ENCODE assay signal across 9 cellular contexts in genomic region chr7:25849361-25850184, GRCh38.
A peak's percentile ranks its signal among the peaks of the same experiment; 100 is the strongest.
DNase-seq lines count a peak whose midpoint lies in the region; ATAC-seq and TF ChIP-seq lines count a peak whose summit lies in the region.
"Had no signal": no experiment of that assay in that cellular context is flagged by ENCODE, and none has a peak within 500 bp of the region (broad histone marks: within the 10 kb centered on the region; RNA-seq: fewer than 3 reads in every experiment).

No MANE protein-coding gene starts in this region.

- H4K20me1 ChIP-seq in SK-N-SH (ENCODE audit: insufficient read depth) (no peaks in the 10 kb centered on the region), GM23338 (replicated peaks; ENCODE audit: insufficient read depth) (no peaks in the 10 kb centered on the region)

- H3K27ac ChIP-seq in SK-N-SH (ENCODE audit: low read depth in 2 of 2, low read length in 1 of 2) (peak overlapping the region in 1 of 2 experiments; percentile 4; a peak in 1 of 4 replicates), ovary (peak overlapping the region; percentile 17 to 82), GM23338 (ENCODE audit: low read depth) (no peak overlapping the region)

- ATAC-seq in GM23338: no peak
- no peak for ATAC-seq in GM21825 (IDR thresholded peaks at IDR 0.05; ENCODE audit: unreplicated experiment)
- no peak for ATAC-seq in HG03442 (IDR thresholded peaks at IDR 0.05; ENCODE audit: unreplicated experiment)

- H3K79me2 ChIP-seq in SK-N-SH (ENCODE audit: insufficient read depth) (no peaks in the 10 kb centered on the region), GM23338 (replicated peaks; ENCODE audit: insufficient read depth) (no peaks in the 10 kb centered on the region)

- DNase-seq in AG09319 (ENCODE audit: extremely low read depth, low read depth) (peak; percentile 68), SK-N-SH (no peak), foreskin fibroblast (peak; percentile 86 to 90), ovary (peak; percentile 44 to 73 (median 53)), GM23338 (ENCODE audit: low spot score) (no peak), activated gamma-delta T cell treated with Interleukin-2 at 50 U/mL for 16 hours (no peak)

- CTCF ChIA-PET in SK-N-SH (lab: Yijun Ruan, JAX): interaction anchor here (0.6 to 18.4 kb wide), 14 partner anchors 7 to 593 kb away, joined by 3 to 432 read pairs (median 4); no protein-coding TSS in a partner anchor

- no peaks in the 10 kb centered on the region for H3K9me3 ChIP-seq in SK-N-SH
- no peaks in the 10 kb centered on the region for H3K9me3 ChIP-seq in ovary

- H2AFZ ChIP-seq in SK-N-SH (ENCODE audit: low read depth) (no peak overlapping the region), GM23338 (no peak overlapping the region)

- no peak for TF ChIP-seq CTCF in AG09319 (IDR thresholded peaks at IDR 0.05; ENCODE audit: low read depth, low read length)
- TF ChIP-seq CTCF in SK-N-SH (IDR thresholded peaks at IDR 0.05): no peak
- no peak for TF ChIP-seq CTCF in foreskin fibroblast (IDR thresholded peaks at IDR 0.05; ENCODE audit: low read depth, low read length)
- TF ChIP-seq CTCF in ovary (IDR thresholded peaks at IDR 0.05): peak in 1 of 3 donors; percentile 12
- no peak for TF ChIP-seq CTCF in GM23338 (conservative IDR thresholded peaks at IDR 0.05; ENCODE audit: low read depth in 2 of 2)

- H3K27ac Mint-ChIP-seq in GM23338: no peak overlapping the region

- no peak for TF ChIP-seq EP300 in SK-N-SH (IDR thresholded peaks at IDR 0.05; ENCODE audit: borderline replicate concordance in 1 of 2, low read depth in 1 of 2, low read length in 1 of 2)
- TF ChIP-seq EP300 in ovary (IDR thresholded peaks at IDR 0.05): no peak

- H3K4me1 Mint-ChIP-seq in GM23338: peaks cover 21% of the 10 kb centered on the region

- intact Hi-C loops in ovary (cut with DNase I): loop anchor here (5.0 to 10.0 kb wide), 8 partner anchors 115 to 592 kb away; no protein-coding TSS in a partner anchor

- no peak overlapping the region for H3K9ac ChIP-seq in SK-N-SH

- no peak overlapping the region for H3K4me3 Mint-ChIP-seq in GM23338
- H3K4me3 Mint-ChIP-seq: central memory CD8-positive, alpha-beta T cell had no signal

- H3F3A ChIP-seq in SK-N-SH (replicated peaks; ENCODE audit: insufficient read depth): peaks cover 7% of the 10 kb centered on the region
- H3F3A ChIP-seq in GM23338 (replicated peaks; ENCODE audit: low read depth): no peaks in the 10 kb centered on the region

- H3K4me3 ChIP-seq in SK-N-SH (ENCODE audit: low read depth in 2 of 2, low read length in 1 of 2) (no peak overlapping the region), foreskin fibroblast (ENCODE audit: low read depth in 1 of 2, low read length in 2 of 2) (peak overlapping the region in 1 of 2 donors; percentile 29), ovary (no peak overlapping the region), GM23338 (no peak overlapping the region)

- WGBS in SK-N-SH (ENCODE audit: low lambda C conversion rate): 56% methylated on average over 13 of the region's 13 CpGs
- WGBS in ovary, 3 donors: 15 to 16% (median 16%) methylated on average over 13 of the region's 13 CpGs

- POLR2A ChIA-PET in SK-N-SH (lab: Yijun Ruan, JAX): no interaction called here

- H3K36me3 ChIP-seq in SK-N-SH (replicated peaks in 1 of 2; ENCODE audit: control insufficient read depth in 1 of 2, insufficient read depth in 2 of 2, low read length in 1 of 2): no peaks in the 10 kb centered on the region
- H3K36me3 ChIP-seq in ovary: no peaks in the 10 kb centered on the region
- H3K36me3 ChIP-seq in GM23338 (ENCODE audit: insufficient read depth): no peaks in the 10 kb centered on the region

- H3K4me2 ChIP-seq in SK-N-SH: peak overlapping the region; percentile 49
- no peak overlapping the region for H3K4me2 ChIP-seq in GM23338

- H3K4me1 ChIP-seq in SK-N-SH (ENCODE audit: control insufficient read depth in 1 of 2, insufficient read depth in 2 of 2, low read depth in 1 of 2, low read length in 1 of 2) (peaks cover 0 to 24% of the 10 kb centered on the region in 2 experiments; a peak in 2 of 4 replicates), ovary (ENCODE audit: insufficient read depth) (peaks cover 27% of the 10 kb centered on the region), GM23338 (ENCODE audit: insufficient read depth) (peaks cover 15% of the 10 kb centered on the region)

- H3K9me2 ChIP-seq in SK-N-SH (no peaks in the 10 kb centered on the region), GM23338 (ENCODE audit: insufficient read depth) (no peaks in the 10 kb centered on the region)

- peaks cover 28% of the 10 kb centered on the region for H3K27me3 Mint-ChIP-seq in GM23338 (ENCODE audit: insufficient read depth, low read depth, poor library complexity)

- H3K27me3 ChIP-seq in SK-N-SH (ENCODE audit: insufficient read depth) (peaks cover 29% of the 10 kb centered on the region), ovary (no peaks in the 10 kb centered on the region), GM23338 (ENCODE audit: insufficient read depth) (peaks cover 29% of the 10 kb centered on the region)

- H3K9me3 Mint-ChIP-seq in GM23338: no peaks in the 10 kb centered on the region
- H3K9me3 Mint-ChIP-seq: central memory CD8-positive, alpha-beta T cell had no signal

- H3K36me3 Mint-ChIP-seq in GM23338 (ENCODE audit: low read depth): no peaks in the 10 kb centered on the region

- no peak for TF ChIP-seq RAD21 in SK-N-SH (IDR thresholded peaks at IDR 0.05; ENCODE audit: low read length)

- TF ChIP-seq POLR2A in ovary (IDR thresholded peaks at IDR 0.05): no peak

TF ChIP-seq in SK-N-SH, 30 proteins besides CTCF, POLR2A, EP300 and RAD21 (continues in another document):
- TF ChIP-seq ELF1 (IDR thresholded peaks at IDR 0.05) (no peak), ZBTB33 (IDR thresholded peaks at IDR 0.05; ENCODE audit: borderline replicate concordance, low read depth) (no peak), NRF1 (IDR thresholded peaks at IDR 0.05; ENCODE audit: low read depth, low read length) (no peak), RCOR1 (IDR thresholded peaks at IDR 0.05; ENCODE audit: low read length) (no peak), PBX3 (IDR thresholded peaks at IDR 0.05) (no peak)

TF ChIP-seq in GM23338, 12 proteins besides CTCF, POLR2A, EP300 and RAD21 (continues in another document):
- TF ChIP-seq ZNF331 (CRISPR knock-in tag; IDR thresholded peaks at IDR 0.05; ENCODE audit: low read depth) (no peak), EZH2phosphoT487 (IDR thresholded peaks at IDR 0.05; ENCODE audit: unreplicated experiment) (no peak), ZNF462 (CRISPR knock-in tag; IDR thresholded peaks at IDR 0.05) (no peak), NANOG (IDR thresholded peaks at IDR 0.05; ENCODE audit: borderline replicate concordance) (no peak), POLR2AphosphoS5 (IDR thresholded peaks at IDR 0.05; ENCODE audit: low read depth) (no peak), EZH2 (IDR thresholded peaks at IDR 0.05; ENCODE audit: low read depth, unreplicated experiment) (no peak)

Comparison
In these comparisons a context has a peak if more than half of its experiments do, and no peak if none do; other contexts are left out.
1. DNase-seq: peak in AG09319 (single experiment), foreskin fibroblast (2 of 2) and ovary (5 of 5); none in SK-N-SH (single experiment), GM23338 (single experiment) and activated gamma-delta T cell treated with Interleukin-2 at 50 U/mL for 16 hours (single experiment).